ENCODE assay signal across 1 cellular context in genomic region chr4:41957634-41958033, GRCh38.
A peak's percentile ranks its signal among the peaks of the same experiment; 100 is the strongest.
TF ChIP-seq lines count a peak whose summit lies in the region.

No MANE protein-coding gene starts in this region.

TF ChIP-seq in K562, 482 proteins besides CTCF, POLR2A, EP300 and RAD21 (continues in another document):
- TF ChIP-seq HBP1 (CRISPR knock-in tag; IDR thresholded peaks at IDR 0.05) (no peak), ATF3 (IDR thresholded peaks at IDR 0.05) (no peak), ATF3 (CRISPR knock-in tag; conservative IDR thresholded peaks at IDR 0.05) (no peak), KAT7 (CRISPR knock-in tag; IDR thresholded peaks at IDR 0.05; ENCODE audit: borderline replicate concordance) (no peak), MAFG (tag; conservative IDR thresholded peaks at IDR 0.05) (peak; percentile 100), KAT2B (IDR thresholded peaks at IDR 0.05; ENCODE audit: low read depth, low read length) (no peak), MAFK (IDR thresholded peaks at IDR 0.05; ENCODE audit: low read length) (peak; percentile 100), TRIM24 (IDR thresholded peaks at IDR 0.05) (peak in 1 of 2 experiments; percentile 28; a peak in 1 of 4 replicates), ZNF354B (CRISPR knock-in tag; IDR thresholded peaks at IDR 0.05) (no peak), PML (IDR thresholded peaks at IDR 0.05; ENCODE audit: low read length) (no peak), C11orf30 (IDR thresholded peaks at IDR 0.05; ENCODE audit: low read depth) (peak; percentile 100), MAFF (IDR thresholded peaks at IDR 0.05; ENCODE audit: low read length) (peak; percentile 100), MITF (IDR thresholded peaks at IDR 0.05) (peak; percentile 53; the same call in 1 of the 2 replicates), SMC3 (conservative IDR thresholded peaks at IDR 0.05; ENCODE audit: insufficient read depth, low read depth, low read length) (peak; percentile 48; the same call in 1 of the 2 replicates), ARID3A (IDR thresholded peaks at IDR 0.05; ENCODE audit: borderline replicate concordance, low read depth, low read length) (peak; percentile 78; the same call in 1 of the 2 replicates), SMARCB1 (IDR thresholded peaks at IDR 0.05; ENCODE audit: insufficient read length, low read depth) (no peak), MEF2D (tag; conservative IDR thresholded peaks at IDR 0.05; ENCODE audit: low read depth) (no peak), HMGXB4 (CRISPR knock-in tag; IDR thresholded peaks at IDR 0.05) (no peak), STAT5B (CRISPR knock-in tag; IDR thresholded peaks at IDR 0.05) (no peak), MCM7 (IDR thresholded peaks at IDR 0.05) (no peak), RB1 (IDR thresholded peaks at IDR 0.05; ENCODE audit: low read depth) (no peak), NR2C1 (IDR thresholded peaks at IDR 0.05) (peak; percentile 61; the same call in 1 of the 2 replicates), NR2C1 (tag; IDR thresholded peaks at IDR 0.05) (peak; percentile 50; the same call in 1 of the 2 replicates), DPF2 (IDR thresholded peaks at IDR 0.05) (peak; percentile 21; the same call in 1 of the 2 replicates), BACH1 (tag; IDR thresholded peaks at IDR 0.05) (peak; percentile 90), CHD1 (IDR thresholded peaks at IDR 0.05; ENCODE audit: low read length) (no peak), NFE2 (IDR thresholded peaks at IDR 0.05; ENCODE audit: low read depth) (peak; percentile 85), PBX2 (CRISPR knock-in tag; IDR thresholded peaks at IDR 0.05; ENCODE audit: low read depth) (no peak), PBX2 (tag; conservative IDR thresholded peaks at IDR 0.05; ENCODE audit: low read depth) (peak; percentile 39; the same call in 1 of the 2 replicates), MEIS2 (IDR thresholded peaks at IDR 0.05; ENCODE audit: partially characterized antibody) (peak; percentile 44), ZNF316 (IDR thresholded peaks at IDR 0.05) (peak; percentile 100), NFE2L1 (tag; IDR thresholded peaks at IDR 0.05; ENCODE audit: borderline replicate concordance, low read depth) (peak; percentile 53; the same call in 1 of the 2 replicates), EGR1 (conservative IDR thresholded peaks at IDR 0.05) (no peak)
- TF ChIP-seq, protein P1, sequence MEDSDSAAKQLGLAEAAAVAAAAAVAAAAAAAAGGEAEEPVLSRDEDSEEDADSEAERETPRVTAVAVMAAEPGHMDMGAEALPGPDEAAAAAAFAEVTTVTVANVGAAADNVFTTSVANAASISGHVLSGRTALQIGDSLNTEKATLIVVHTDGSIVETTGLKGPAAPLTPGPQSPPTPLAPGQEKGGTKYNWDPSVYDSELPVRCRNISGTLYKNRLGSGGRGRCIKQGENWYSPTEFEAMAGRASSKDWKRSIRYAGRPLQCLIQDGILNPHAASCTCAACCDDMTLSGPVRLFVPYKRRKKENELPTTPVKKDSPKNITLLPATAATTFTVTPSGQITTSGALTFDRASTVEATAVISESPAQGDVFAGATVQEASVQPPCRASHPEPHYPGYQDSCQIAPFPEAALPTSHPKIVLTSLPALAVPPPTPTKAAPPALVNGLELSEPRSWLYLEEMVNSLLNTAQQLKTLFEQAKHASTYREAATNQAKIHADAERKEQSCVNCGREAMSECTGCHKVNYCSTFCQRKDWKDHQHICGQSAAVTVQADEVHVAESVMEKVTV (CRISPR knock-in tag; IDR thresholded peaks at IDR 0.05) = peak; percentile 46; the same call in 1 of the 2 replicates
- TF ChIP-seq, protein P2, sequence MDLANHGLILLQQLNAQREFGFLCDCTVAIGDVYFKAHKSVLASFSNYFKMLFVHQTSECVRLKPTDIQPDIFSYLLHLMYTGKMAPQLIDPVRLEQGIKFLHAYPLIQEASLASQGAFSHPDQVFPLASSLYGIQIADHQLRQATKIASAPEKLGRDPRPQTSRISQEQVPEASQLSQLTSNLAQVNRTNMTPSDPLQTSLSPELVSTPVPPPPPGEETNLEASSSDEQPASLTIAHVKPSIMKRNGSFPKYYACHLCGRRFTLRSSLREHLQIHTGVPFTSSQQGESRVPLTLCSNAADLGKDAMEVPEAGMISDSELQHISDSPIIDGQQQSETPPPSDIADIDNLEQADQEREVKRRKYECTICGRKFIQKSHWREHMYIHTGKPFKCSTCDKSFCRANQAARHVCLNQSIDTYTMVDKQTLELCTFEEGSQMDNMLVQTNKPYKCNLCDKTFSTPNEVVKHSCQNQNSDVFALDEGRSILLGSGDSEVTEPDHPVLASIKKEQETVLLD (IDR thresholded peaks at IDR 0.05) = no peak
- TF ChIP-seq, protein P3, sequence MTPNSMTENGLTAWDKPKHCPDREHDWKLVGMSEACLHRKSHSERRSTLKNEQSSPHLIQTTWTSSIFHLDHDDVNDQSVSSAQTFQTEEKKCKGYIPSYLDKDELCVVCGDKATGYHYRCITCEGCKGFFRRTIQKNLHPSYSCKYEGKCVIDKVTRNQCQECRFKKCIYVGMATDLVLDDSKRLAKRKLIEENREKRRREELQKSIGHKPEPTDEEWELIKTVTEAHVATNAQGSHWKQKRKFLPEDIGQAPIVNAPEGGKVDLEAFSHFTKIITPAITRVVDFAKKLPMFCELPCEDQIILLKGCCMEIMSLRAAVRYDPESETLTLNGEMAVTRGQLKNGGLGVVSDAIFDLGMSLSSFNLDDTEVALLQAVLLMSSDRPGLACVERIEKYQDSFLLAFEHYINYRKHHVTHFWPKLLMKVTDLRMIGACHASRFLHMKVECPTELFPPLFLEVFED (CRISPR knock-in tag; conservative IDR thresholded peaks at IDR 0.05) = no peak
- TF ChIP-seq, protein P4, sequence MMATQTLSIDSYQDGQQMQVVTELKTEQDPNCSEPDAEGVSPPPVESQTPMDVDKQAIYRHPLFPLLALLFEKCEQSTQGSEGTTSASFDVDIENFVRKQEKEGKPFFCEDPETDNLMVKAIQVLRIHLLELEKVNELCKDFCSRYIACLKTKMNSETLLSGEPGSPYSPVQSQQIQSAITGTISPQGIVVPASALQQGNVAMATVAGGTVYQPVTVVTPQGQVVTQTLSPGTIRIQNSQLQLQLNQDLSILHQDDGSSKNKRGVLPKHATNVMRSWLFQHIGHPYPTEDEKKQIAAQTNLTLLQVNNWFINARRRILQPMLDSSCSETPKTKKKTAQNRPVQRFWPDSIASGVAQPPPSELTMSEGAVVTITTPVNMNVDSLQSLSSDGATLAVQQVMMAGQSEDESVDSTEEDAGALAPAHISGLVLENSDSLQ (IDR thresholded peaks at IDR 0.05) = peak; percentile 52
- TF ChIP-seq, protein P5, sequence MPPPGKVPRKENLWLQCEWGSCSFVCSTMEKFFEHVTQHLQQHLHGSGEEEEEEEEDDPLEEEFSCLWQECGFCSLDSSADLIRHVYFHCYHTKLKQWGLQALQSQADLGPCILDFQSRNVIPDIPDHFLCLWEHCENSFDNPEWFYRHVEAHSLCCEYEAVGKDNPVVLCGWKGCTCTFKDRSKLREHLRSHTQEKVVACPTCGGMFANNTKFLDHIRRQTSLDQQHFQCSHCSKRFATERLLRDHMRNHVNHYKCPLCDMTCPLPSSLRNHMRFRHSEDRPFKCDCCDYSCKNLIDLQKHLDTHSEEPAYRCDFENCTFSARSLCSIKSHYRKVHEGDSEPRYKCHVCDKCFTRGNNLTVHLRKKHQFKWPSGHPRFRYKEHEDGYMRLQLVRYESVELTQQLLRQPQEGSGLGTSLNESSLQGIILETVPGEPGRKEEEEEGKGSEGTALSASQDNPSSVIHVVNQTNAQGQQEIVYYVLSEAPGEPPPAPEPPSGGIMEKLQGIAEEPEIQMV (tag; conservative IDR thresholded peaks at IDR 0.05; ENCODE audit: low read depth) = no peak
- TF ChIP-seq, protein P6, sequence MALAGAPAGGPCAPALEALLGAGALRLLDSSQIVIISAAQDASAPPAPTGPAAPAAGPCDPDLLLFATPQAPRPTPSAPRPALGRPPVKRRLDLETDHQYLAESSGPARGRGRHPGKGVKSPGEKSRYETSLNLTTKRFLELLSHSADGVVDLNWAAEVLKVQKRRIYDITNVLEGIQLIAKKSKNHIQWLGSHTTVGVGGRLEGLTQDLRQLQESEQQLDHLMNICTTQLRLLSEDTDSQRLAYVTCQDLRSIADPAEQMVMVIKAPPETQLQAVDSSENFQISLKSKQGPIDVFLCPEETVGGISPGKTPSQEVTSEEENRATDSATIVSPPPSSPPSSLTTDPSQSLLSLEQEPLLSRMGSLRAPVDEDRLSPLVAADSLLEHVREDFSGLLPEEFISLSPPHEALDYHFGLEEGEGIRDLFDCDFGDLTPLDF (CRISPR knock-in tag; IDR thresholded peaks at IDR 0.05) = no peak
- TF ChIP-seq, protein P7, sequence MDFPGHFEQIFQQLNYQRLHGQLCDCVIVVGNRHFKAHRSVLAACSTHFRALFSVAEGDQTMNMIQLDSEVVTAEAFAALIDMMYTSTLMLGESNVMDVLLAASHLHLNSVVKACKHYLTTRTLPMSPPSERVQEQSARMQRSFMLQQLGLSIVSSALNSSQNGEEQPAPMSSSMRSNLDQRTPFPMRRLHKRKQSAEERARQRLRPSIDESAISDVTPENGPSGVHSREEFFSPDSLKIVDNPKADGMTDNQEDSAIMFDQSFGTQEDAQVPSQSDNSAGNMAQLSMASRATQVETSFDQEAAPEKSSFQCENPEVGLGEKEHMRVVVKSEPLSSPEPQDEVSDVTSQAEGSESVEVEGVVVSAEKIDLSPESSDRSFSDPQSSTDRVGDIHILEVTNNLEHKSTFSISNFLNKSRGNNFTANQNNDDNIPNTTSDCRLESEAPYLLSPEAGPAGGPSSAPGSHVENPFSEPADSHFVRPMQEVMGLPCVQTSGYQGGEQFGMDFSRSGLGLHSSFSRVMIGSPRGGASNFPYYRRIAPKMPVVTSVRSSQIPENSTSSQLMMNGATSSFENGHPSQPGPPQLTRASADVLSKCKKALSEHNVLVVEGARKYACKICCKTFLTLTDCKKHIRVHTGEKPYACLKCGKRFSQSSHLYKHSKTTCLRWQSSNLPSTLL (IDR thresholded peaks at IDR 0.05) = no peak
